ENCODE assay signal across 8 cellular contexts in the genomic region with DNA sequence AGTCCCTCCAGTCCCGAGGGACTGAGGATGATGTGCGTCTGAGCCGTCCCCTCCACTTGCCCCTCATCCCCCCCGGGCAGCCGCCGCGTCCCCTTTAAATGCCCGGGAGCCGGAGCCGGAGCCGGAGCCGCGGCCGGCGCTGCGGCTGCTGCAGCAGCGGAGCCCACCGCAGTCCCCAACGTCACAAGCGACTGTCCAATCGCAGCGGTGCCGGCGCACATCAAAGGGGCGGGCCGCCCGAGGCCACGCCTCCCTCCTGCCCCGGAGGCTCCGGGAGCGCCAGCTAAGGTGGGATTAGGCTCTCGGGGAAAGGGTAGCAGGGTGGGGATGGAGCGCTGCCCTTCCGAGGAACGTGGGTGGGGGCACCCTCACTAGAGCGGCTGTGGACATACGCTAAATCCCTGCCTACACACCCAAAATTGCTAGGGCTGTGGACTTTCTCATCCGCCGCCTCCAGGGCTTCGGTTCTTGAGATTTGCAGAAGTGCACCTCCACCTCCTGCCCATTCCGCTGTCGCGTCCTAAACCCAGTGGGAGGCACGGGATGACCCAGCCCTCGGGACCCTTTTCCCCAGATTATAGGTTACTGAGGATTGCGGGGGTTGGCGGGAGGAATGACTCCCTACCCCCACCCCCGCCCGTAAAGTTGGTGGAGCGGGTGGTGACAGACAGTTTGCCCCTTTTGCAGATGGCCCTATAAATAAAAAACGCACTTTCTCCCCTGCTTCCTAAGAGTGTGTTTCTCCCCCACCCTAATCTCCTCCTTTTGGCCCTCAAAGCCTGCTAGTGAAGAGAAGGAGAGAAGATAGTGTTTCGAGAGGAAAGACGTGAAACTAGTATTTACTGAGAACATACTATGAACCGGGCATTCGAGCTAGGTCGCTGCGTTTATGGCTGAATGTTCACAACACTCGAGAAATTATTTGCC. TPM values are rescaled to one million over a fixed set of nuclear protein-coding genes. Genes with fewer than 3 reads are reported as not detected.
DNase-seq lines count a peak whose midpoint lies in the region; FAIRE-seq and TF ChIP-seq lines count a peak whose summit lies in the region.

A gene with protein sequence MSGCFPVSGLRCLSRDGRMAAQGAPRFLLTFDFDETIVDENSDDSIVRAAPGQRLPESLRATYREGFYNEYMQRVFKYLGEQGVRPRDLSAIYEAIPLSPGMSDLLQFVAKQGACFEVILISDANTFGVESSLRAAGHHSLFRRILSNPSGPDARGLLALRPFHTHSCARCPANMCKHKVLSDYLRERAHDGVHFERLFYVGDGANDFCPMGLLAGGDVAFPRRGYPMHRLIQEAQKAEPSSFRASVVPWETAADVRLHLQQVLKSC (minus strand): TSS at position 152 of the 927 bp plus-strand sequence. CDS start 4,096 bp downstream, outside the sequence.

- H3K27me3 Mint-ChIP-seq in activated naive CD8-positive, alpha-beta T cell = peaks cover 7% of the 10 kb centered on the region

- TF ChIP-seq POLR2A in H54 (IDR thresholded peaks at IDR 0.05; ENCODE audit: low read depth, low read length) (no peak), tibial nerve (IDR thresholded peaks at IDR 0.05) (no peak)

- no peak within 1 kb of the TSS for H4K91ac ChIP-seq in trophoblast cell (ENCODE audit: low read depth, low read length)

- H3K9ac ChIP-seq in trophoblast cell (ENCODE audit: low read length) = no peak within 1 kb of the TSS

- peaks cover 3% of the 10 kb centered on the region for H3K79me1 ChIP-seq in trophoblast cell (ENCODE audit: low read length)

- H3K4me3 Mint-ChIP-seq in activated naive CD8-positive, alpha-beta T cell = peak within 1 kb of the TSS; percentile 93

- peaks cover 1% of the 10 kb centered on the region for H3K79me2 ChIP-seq in trophoblast cell (ENCODE audit: control insufficient read depth, insufficient read depth, low read length, poor library complexity)

- H2AFZ ChIP-seq in trophoblast cell (ENCODE audit: insufficient read depth, low read length, poor library complexity) = peak within 1 kb of the TSS; percentile 77

- no peaks in the 10 kb centered on the region for H3K9me3 Mint-ChIP-seq in activated naive CD8-positive, alpha-beta T cell (ENCODE audit: low read depth)

- H3K27ac ChIP-seq in cardiac muscle cell = no peak within 1 kb of the TSS
- no peak within 1 kb of the TSS for H3K27ac ChIP-seq in trophoblast cell (ENCODE audit: low read depth, low read length)
- H3K27ac ChIP-seq in tibial nerve = no peak within 1 kb of the TSS

- peak within 1 kb of the TSS; percentile 44 for H3K4me3 ChIP-seq in cardiac muscle cell
- H3K4me3 ChIP-seq in trophoblast cell (ENCODE audit: low read depth, low read length) = peak within 1 kb of the TSS; percentile 65
- peak within 1 kb of the TSS; percentile 20 to 62 (median 55) for H3K4me3 ChIP-seq in tibial nerve

- H2AK5ac ChIP-seq in trophoblast cell (ENCODE audit: low read length) = no peak within 1 kb of the TSS

- no peak within 1 kb of the TSS for H3K14ac ChIP-seq in trophoblast cell (ENCODE audit: low read length)

- H3K18ac ChIP-seq in trophoblast cell (ENCODE audit: low read length) = peak within 1 kb of the TSS; percentile 40

- H2BK120ac ChIP-seq in trophoblast cell (ENCODE audit: insufficient read depth, low read length, poor library complexity) = no peak within 1 kb of the TSS

- peaks cover 54% of the 10 kb centered on the region for H3K27me3 ChIP-seq in cardiac muscle cell
- peaks cover 22% of the 10 kb centered on the region for H3K27me3 ChIP-seq in trophoblast cell (ENCODE audit: insufficient read depth, low read length)
- H3K27me3 ChIP-seq in tibial nerve = peaks cover 0 to 54% of the 10 kb centered on the region in 2 donors

- H3K36me3 ChIP-seq in cardiac muscle cell (no peaks in the 10 kb centered on the region), trophoblast cell (ENCODE audit: control insufficient read depth in 1 of 2, insufficient read depth in 2 of 2, low read length in 2 of 2) (no peaks in the 10 kb centered on the region), tibial nerve (no peaks in the 10 kb centered on the region)

- no peak within 1 kb of the TSS for H2BK12ac ChIP-seq in trophoblast cell (ENCODE audit: low read length)

- H3K4ac ChIP-seq in trophoblast cell (ENCODE audit: low read depth, low read length) = no peak within 1 kb of the TSS

- no peak for TF ChIP-seq EP300 in tibial nerve (IDR thresholded peaks at IDR 0.05)

- no peak within 1 kb of the TSS for H4K8ac ChIP-seq in trophoblast cell (ENCODE audit: low read depth, low read length)

- H3K4me2 ChIP-seq in trophoblast cell (ENCODE audit: low read length) = peak within 1 kb of the TSS; percentile 73

- no peak within 1 kb of the TSS for H3K23ac ChIP-seq in trophoblast cell (ENCODE audit: low read length)

- no peaks in the 10 kb centered on the region for H3K36me3 Mint-ChIP-seq in activated naive CD8-positive, alpha-beta T cell

- peak; percentile 85 for DNase-seq in EH (ENCODE audit: low read depth)
- DNase-seq in H54 (ENCODE audit: insufficient read length, low spot score) = peak; percentile 98
- peak; percentile 76 for DNase-seq in M059J (ENCODE audit: low read depth)
- DNase-seq in SKM-1 (lab: John Stamatoyannopoulos, UW; ENCODE audit: unreplicated experiment) = peak; percentile 46
- peak; percentile 86 to 94 for DNase-seq in cardiac muscle cell (ENCODE audit: low read depth in 1 of 2, low spot score in 1 of 2)
- DNase-seq in trophoblast cell = peak; percentile 43 to 68
- DNase-seq in tibial nerve (ENCODE audit: low spot score in 2 of 2) = peak; percentile 53 to 54

- TF ChIP-seq CTCF in cardiac muscle cell (IDR thresholded peaks at IDR 0.05; ENCODE audit: low read depth, low read length) (no peak), tibial nerve (IDR thresholded peaks at IDR 0.05) (no peak)

- no CpG with 5 or more reads among the region's 58 CpGs for WGBS in trophoblast cell (ENCODE audit: extremely low coverage, insufficient coverage, insufficient read length)
- 5 to 6% methylated on average over 45 to 48 of the region's 58 CpGs for WGBS in tibial nerve, 2 donors

- H4K12ac ChIP-seq in trophoblast cell (ENCODE audit: low read depth, low read length) = no peak within 1 kb of the TSS

- H3K4me1 ChIP-seq in cardiac muscle cell (ENCODE audit: low read depth) (no peaks in the 10 kb centered on the region), trophoblast cell (ENCODE audit: control insufficient read depth in 1 of 2, insufficient read depth in 2 of 2, low read length in 2 of 2) (peaks cover 12 to 14% of the 10 kb centered on the region in 2 experiments), tibial nerve (peaks cover 0 to 19% (median 11%) of the 10 kb centered on the region in 4 donors)

- H3K4me1 Mint-ChIP-seq in activated naive CD8-positive, alpha-beta T cell (ENCODE audit: low read depth) = peaks cover 10% of the 10 kb centered on the region

- FAIRE-seq in H54 (lab: Jason Lieb, UNC) = no peak

- H3K9me3 ChIP-seq in cardiac muscle cell (ENCODE audit: low read depth) = no peaks in the 10 kb centered on the region
- H3K9me3 ChIP-seq in trophoblast cell (ENCODE audit: insufficient read depth, low read depth, low read length) = no peaks in the 10 kb centered on the region
- no peaks in the 10 kb centered on the region for H3K9me3 ChIP-seq in tibial nerve

- peak within 1 kb of the TSS; percentile 10 for H3K27ac Mint-ChIP-seq in activated naive CD8-positive, alpha-beta T cell

- no peak within 1 kb of the TSS for H2BK5ac ChIP-seq in trophoblast cell (ENCODE audit: low read depth, low read length, poor library complexity)

RNA-seq across cellular contexts. Expression of the gene that starts here (rescaled TPM):
- total RNA-seq in M059J (2014; rRNA removed; shearing (Covaris generic)) = 0.37 TPM in 1 of 2 replicates, not detected in the other
- total RNA-seq in cardiac muscle cell (not detected in 2 replicates), tibial nerve (1 to 10 TPM in 1 of 4 donors, under 1 TPM in 2, not detected in 1; 0.21 to 1.3 (median 0.98) TPM)
- not detected in 2 replicates for polyA plus RNA-seq in cardiac muscle cell
- polyA plus RNA-seq in trophoblast cell (2013) = 86.2 and 88.4 TPM in 2 replicates

Comparison
In these comparisons a context has a peak if more than half of its experiments do, and no peak if none do; other contexts are left out.
1. Peak in DNase-seq in M059J; RNA of the gene not detected or under 1 TPM.
2. Peak in DNase-seq and H3K4me3 ChIP-seq in cardiac muscle cell; RNA of the gene not detected or under 1 TPM.
3. DNase-seq: peak in every context shown above with its lines; median percentile 98 in H54; 90 in cardiac muscle cell; 85 in EH; 76 in M059J; 56 in trophoblast cell; 54 in tibial nerve; 46 in SKM-1.